8 cellular contexts compared by ENCODE assay signal in the genomic region with DNA sequence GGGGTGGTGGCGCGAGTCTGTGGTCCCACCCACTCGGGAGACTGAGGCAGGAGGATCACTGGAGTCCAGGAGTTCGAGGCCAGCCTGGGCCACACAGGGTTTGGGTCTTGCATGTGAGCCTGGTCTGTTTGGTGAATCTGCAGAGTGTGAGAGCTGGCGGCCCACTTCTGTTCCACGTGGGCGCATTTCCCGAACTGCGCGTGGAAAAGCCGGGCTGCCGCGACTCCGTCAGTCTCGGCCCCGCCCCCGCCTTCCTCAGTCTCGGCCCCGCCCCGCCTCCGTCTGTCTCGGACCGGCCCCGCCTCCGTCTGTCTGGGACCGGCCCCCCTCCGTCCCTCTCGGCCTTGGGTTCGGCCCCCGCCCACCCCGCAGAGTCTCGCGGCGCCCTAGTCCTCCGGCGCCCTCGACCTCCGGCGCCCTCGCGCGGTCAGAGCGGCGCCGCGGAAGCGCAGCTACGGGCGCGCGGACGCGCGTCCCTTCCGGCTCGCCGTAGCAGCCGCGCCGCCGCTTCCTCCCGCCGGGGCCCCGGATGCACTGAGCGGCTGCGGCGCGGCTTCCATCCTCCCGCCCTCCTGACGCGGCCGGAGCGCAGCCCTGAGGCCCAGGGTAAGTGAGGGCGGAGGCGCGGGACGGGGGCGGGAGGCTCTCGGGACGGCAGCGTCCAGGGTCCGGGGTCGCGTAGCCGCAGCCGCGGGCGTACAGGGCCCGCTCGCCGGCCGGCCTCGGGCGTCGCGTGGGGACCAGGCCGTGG. TPM values are rescaled to one million over a fixed set of nuclear protein-coding genes. Genes with fewer than 3 reads are reported as not detected.
A peak's percentile ranks its signal among the peaks of the same experiment; 100 is the strongest.
DNase-seq lines count a peak whose midpoint lies in the region; TF ChIP-seq lines count a peak whose summit lies in the region.

A gene with protein sequence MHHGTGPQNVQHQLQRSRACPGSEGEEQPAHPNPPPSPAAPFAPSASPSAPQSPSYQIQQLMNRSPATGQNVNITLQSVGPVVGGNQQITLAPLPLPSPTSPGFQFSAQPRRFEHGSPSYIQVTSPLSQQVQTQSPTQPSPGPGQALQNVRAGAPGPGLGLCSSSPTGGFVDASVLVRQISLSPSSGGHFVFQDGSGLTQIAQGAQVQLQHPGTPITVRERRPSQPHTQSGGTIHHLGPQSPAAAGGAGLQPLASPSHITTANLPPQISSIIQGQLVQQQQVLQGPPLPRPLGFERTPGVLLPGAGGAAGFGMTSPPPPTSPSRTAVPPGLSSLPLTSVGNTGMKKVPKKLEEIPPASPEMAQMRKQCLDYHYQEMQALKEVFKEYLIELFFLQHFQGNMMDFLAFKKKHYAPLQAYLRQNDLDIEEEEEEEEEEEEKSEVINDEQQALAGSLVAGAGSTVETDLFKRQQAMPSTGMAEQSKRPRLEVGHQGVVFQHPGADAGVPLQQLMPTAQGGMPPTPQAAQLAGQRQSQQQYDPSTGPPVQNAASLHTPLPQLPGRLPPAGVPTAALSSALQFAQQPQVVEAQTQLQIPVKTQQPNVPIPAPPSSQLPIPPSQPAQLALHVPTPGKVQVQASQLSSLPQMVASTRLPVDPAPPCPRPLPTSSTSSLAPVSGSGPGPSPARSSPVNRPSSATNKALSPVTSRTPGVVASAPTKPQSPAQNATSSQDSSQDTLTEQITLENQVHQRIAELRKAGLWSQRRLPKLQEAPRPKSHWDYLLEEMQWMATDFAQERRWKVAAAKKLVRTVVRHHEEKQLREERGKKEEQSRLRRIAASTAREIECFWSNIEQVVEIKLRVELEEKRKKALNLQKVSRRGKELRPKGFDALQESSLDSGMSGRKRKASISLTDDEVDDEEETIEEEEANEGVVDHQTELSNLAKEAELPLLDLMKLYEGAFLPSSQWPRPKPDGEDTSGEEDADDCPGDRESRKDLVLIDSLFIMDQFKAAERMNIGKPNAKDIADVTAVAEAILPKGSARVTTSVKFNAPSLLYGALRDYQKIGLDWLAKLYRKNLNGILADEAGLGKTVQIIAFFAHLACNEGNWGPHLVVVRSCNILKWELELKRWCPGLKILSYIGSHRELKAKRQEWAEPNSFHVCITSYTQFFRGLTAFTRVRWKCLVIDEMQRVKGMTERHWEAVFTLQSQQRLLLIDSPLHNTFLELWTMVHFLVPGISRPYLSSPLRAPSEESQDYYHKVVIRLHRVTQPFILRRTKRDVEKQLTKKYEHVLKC (N-terminal part only) (plus strand): TSS at position 512 of the 751 bp plus-strand sequence. CDS start 10,678 bp downstream, outside the sequence.

- H3K36me3 ChIP-seq in GM06990 (ENCODE audit: control insufficient read depth, insufficient read depth, low read length) (peaks cover 4% of the 10 kb centered on the region), SK-N-SH (replicated peaks in 1 of 2; ENCODE audit: control insufficient read depth in 1 of 2, insufficient read depth in 2 of 2, low read length in 1 of 2) (no peaks in the 10 kb centered on the region), osteoblast (ENCODE audit: insufficient read depth, low read length) (peaks cover 2% of the 10 kb centered on the region), testis (ENCODE audit: low read depth, missing control alignments) (no peaks in the 10 kb centered on the region)

- peak within 1 kb of the TSS; percentile 99 for H3K4me2 ChIP-seq in SK-N-SH
- H3K4me2 ChIP-seq in osteoblast (ENCODE audit: insufficient read depth, low read length): peak within 1 kb of the TSS; percentile 96

- intact Hi-C loops in testis (cut with DNase I; ENCODE audit: low total_unique reads): no loop called here

- WGBS in SK-N-SH (ENCODE audit: low lambda C conversion rate): 9% methylated on average over 8 of the region's 97 CpGs
- 0 to 2% methylated on average over 1 to 80 of the region's 97 CpGs for WGBS in testis, 2 donors

- peaks cover 46% of the 10 kb centered on the region for H3K79me2 ChIP-seq in SK-N-SH (ENCODE audit: insufficient read depth)
- H3K79me2 ChIP-seq in osteoblast (ENCODE audit: insufficient read depth, low read length): peaks cover 42% of the 10 kb centered on the region

- no peaks in the 10 kb centered on the region for H3K9me3 Mint-ChIP-seq in HFFc6

- peak; percentile 11 to 20; a peak in 1 of 4 replicates for TF ChIP-seq EP300 in SK-N-SH (IDR thresholded peaks at IDR 0.05; ENCODE audit: borderline replicate concordance in 1 of 2, low read depth in 1 of 2, low read length in 1 of 2)

- peaks cover 30% of the 10 kb centered on the region for H3K4me1 Mint-ChIP-seq in HFFc6 (ENCODE audit: low read depth)

- peak within 1 kb of the TSS; percentile 85 for H3K4me3 ChIP-seq in GM06990 (replicated peaks; ENCODE audit: low read depth, low read length)
- peak within 1 kb of the TSS; percentile 70 to 95 for H3K4me3 ChIP-seq in SK-N-SH (ENCODE audit: low read depth in 2 of 2, low read length in 1 of 2)
- H3K4me3 ChIP-seq in osteoblast (ENCODE audit: insufficient read depth, low read length): peak within 1 kb of the TSS; percentile 91
- H3K4me3 ChIP-seq in testis: peak within 1 kb of the TSS; percentile 78 to 99

- H3F3A ChIP-seq in SK-N-SH (replicated peaks; ENCODE audit: insufficient read depth): peaks cover 15% of the 10 kb centered on the region

- H3K9ac ChIP-seq in SK-N-SH: peak within 1 kb of the TSS; percentile 95

- H3K4me3 Mint-ChIP-seq in HFFc6: peak within 1 kb of the TSS; percentile 93

- H3K4me1 ChIP-seq in SK-N-SH (ENCODE audit: control insufficient read depth in 1 of 2, insufficient read depth in 2 of 2, low read depth in 1 of 2, low read length in 1 of 2): peaks cover 0 to 4% of the 10 kb centered on the region in 2 experiments; a peak in 1 of 4 replicates
- peaks cover 10% of the 10 kb centered on the region for H3K4me1 ChIP-seq in osteoblast (ENCODE audit: insufficient read depth, low read length)
- peaks cover 7% of the 10 kb centered on the region for H3K4me1 ChIP-seq in testis

- H3K9me3 ChIP-seq in SK-N-SH: no peaks in the 10 kb centered on the region
- H3K9me3 ChIP-seq in osteoblast (ENCODE audit: low read depth, low read length): no peaks in the 10 kb centered on the region
- H3K9me3 ChIP-seq in testis: no peaks in the 10 kb centered on the region

- DNase-seq in GM06990 (ENCODE audit: extremely low read depth, insufficient read length) (peak; percentile 96), HFFc6 (peak; percentile 85), NCI-H1048 (lab: John Stamatoyannopoulos, UW) (peak; percentile 85), SK-N-SH (peak; percentile 99), glomerular endothelial cell (ENCODE audit: extremely low read depth, low read depth, low spot score) (no peak), osteoblast (ENCODE audit: insufficient read length, low spot score, missing footprints) (peak; percentile 99), testis (peak; percentile 98)
- DNase-seq in activated naive CD4-positive, alpha-beta T cell treated with anti-CD3 and anti-CD28 coated beads, Interleukin-2, amount 50 U/mL, for 16 hours: peak; percentile 93

- TF ChIP-seq CTCF in GM06990 (IDR thresholded peaks at IDR 0.05; ENCODE audit: insufficient read depth, low read length, poor library complexity, severe bottlenecking): peak; percentile 18
- TF ChIP-seq CTCF in HFFc6 (IDR thresholded peaks at IDR 0.05): peak; percentile 75
- TF ChIP-seq CTCF in SK-N-SH (IDR thresholded peaks at IDR 0.05): peak; percentile 50
- TF ChIP-seq CTCF in osteoblast (IDR thresholded peaks at IDR 0.05; ENCODE audit: extremely low read depth, low read depth, low read length): peak; percentile 36
- peak; percentile 54 to 58 (median 58) for TF ChIP-seq CTCF in testis (IDR thresholded peaks at IDR 0.05)

- peak within 1 kb of the TSS; percentile 57 to 58 for H3K27ac ChIP-seq in SK-N-SH (ENCODE audit: low read depth in 2 of 2, low read length in 1 of 2)
- H3K27ac ChIP-seq in osteoblast (ENCODE audit: low read depth, low read length): peak within 1 kb of the TSS; percentile 69
- H3K27ac ChIP-seq in testis: peak within 1 kb of the TSS; percentile 65 to 88

- POLR2A ChIA-PET in SK-N-SH (lab: Yijun Ruan, JAX): interaction anchor here (0.6 to 1.5 kb wide), 4 partner anchors 9 to 46 kb away, joined by 3 read pairs; no protein-coding TSS in a partner anchor

- H4K20me1 ChIP-seq in SK-N-SH (ENCODE audit: insufficient read depth): peaks cover 35% of the 10 kb centered on the region
- peaks cover 14% of the 10 kb centered on the region for H4K20me1 ChIP-seq in osteoblast (ENCODE audit: insufficient read depth, low read length)

- H3K9me2 ChIP-seq in SK-N-SH: no peaks in the 10 kb centered on the region

- no peak for TF ChIP-seq POLR2A in testis (IDR thresholded peaks at IDR 0.05)

- H3K27me3 ChIP-seq in GM06990 (replicated peaks; ENCODE audit: control insufficient read depth, insufficient read depth, low read length) (no peaks in the 10 kb centered on the region), SK-N-SH (ENCODE audit: insufficient read depth) (no peaks in the 10 kb centered on the region), osteoblast (ENCODE audit: insufficient read depth, low read length) (no peaks in the 10 kb centered on the region), testis (no peaks in the 10 kb centered on the region)

- CTCF ChIA-PET in SK-N-SH (lab: Yijun Ruan, JAX): interaction anchor here (0.7 to 4.0 kb wide), 11 partner anchors 12 to 1033 kb away, joined by 3 to 27 read pairs (median 3); a partner anchor contains a TSS

- H2AFZ ChIP-seq in SK-N-SH (ENCODE audit: low read depth): peak within 1 kb of the TSS; percentile 88; the same call in 1 of the 2 replicates
- peak within 1 kb of the TSS; percentile 91 for H2AFZ ChIP-seq in osteoblast (ENCODE audit: low read length)

- peaks cover 3% of the 10 kb centered on the region for H3K27me3 Mint-ChIP-seq in HFFc6 (ENCODE audit: insufficient read depth)

- H3K36me3 Mint-ChIP-seq in HFFc6 (ENCODE audit: low read depth): no peaks in the 10 kb centered on the region

- TF ChIP-seq RAD21 in SK-N-SH (IDR thresholded peaks at IDR 0.05; ENCODE audit: low read length): peak; percentile 65

- H3K27ac Mint-ChIP-seq in HFFc6: peak within 1 kb of the TSS; percentile 78

TF ChIP-seq in SK-N-SH, 30 proteins besides CTCF, POLR2A, EP300 and RAD21 (continues in another document):
- peak; percentile 97 for TF ChIP-seq CHD2 (IDR thresholded peaks at IDR 0.05; ENCODE audit: low read length, partially characterized antibody)

RNA-seq across cellular contexts. Expression of the gene that starts here (rescaled TPM):
- 10 to 100 TPM; 27.5 to 35.3 (median 30.4) TPM for total RNA-seq in HFFc6 (2021; fragmentation: NEBNext Ultra II Directional; extraction: Animal tissue kit (Norgen Biotek cat#: 25700))
- polyA plus RNA-seq in SK-N-SH (2012; rRNA removed) (5.4 and 7.0 TPM in 2 replicates), testis (ENCODE audit: insufficient read depth, low read depth, low replicate concordance) (44.2 TPM)
- polyA plus RNA-seq in SK-N-SH (2012; cell fraction: cytosol; rRNA removed): 8.4 and 9.4 TPM in 2 replicates
- 33.1 and 41.9 TPM in 2 replicates for polyA plus RNA-seq in SK-N-SH (2012; cell fraction: nucleus; rRNA removed)
- total RNA-seq in glomerular endothelial cell (23.5 and 43.1 TPM in 2 replicates), osteoblast (14.4 and 14.5 TPM in 2 replicates), testis (10 to 100 TPM; 69.4 to 83.0 TPM)

Comparison
In these comparisons a context has a peak if more than half of its experiments do, and no peak if none do; other contexts are left out.
1. CTCF ChIP-seq: peak in every context shown above with its lines; median percentile 75 in HFFc6; 58 in testis; 50 in SK-N-SH; 36 in osteoblast; 18 in GM06990.